ENCODE assay signal across 1 cellular context in the genomic region with DNA sequence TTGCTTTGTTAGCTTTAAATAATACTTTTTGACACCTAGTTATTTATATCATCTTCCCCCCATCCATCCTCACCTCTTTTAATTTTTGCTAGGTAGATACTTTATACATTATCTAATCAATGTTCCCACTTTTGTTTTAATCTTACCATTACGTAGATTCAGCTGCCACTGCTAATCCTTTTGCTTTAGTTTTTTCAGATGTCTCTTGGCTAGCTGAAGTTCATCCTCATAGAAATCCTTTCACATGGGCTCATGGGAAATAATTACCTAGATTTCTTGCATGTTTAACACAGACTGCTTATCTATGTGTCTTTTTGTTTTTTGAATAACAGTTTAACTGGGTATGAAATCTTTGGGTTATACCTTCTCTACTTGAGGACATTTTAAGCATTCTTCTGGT.
TF ChIP-seq lines count a peak whose summit lies in the region.

No MANE protein-coding gene starts in this region.

TF ChIP-seq in GM12878, 131 proteins besides CTCF, POLR2A, EP300 and RAD21 (continued from another document):
- TF ChIP-seq, protein P1, sequence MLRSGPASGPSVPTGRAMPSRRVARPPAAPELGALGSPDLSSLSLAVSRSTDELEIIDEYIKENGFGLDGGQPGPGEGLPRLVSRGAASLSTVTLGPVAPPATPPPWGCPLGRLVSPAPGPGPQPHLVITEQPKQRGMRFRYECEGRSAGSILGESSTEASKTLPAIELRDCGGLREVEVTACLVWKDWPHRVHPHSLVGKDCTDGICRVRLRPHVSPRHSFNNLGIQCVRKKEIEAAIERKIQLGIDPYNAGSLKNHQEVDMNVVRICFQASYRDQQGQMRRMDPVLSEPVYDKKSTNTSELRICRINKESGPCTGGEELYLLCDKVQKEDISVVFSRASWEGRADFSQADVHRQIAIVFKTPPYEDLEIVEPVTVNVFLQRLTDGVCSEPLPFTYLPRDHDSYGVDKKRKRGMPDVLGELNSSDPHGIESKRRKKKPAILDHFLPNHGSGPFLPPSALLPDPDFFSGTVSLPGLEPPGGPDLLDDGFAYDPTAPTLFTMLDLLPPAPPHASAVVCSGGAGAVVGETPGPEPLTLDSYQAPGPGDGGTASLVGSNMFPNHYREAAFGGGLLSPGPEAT (IDR thresholded peaks at IDR 0.05; ENCODE audit: low read depth), result no peak
- TF ChIP-seq MEF2B (IDR thresholded peaks at IDR 0.05; ENCODE audit: partially characterized antibody, poor library complexity, severe bottlenecking) (no peak), RUNX3 (IDR thresholded peaks at IDR 0.05; ENCODE audit: low read length) (no peak), YBX1 (IDR thresholded peaks at IDR 0.05) (no peak), ZZZ3 (IDR thresholded peaks at IDR 0.05; ENCODE audit: control insufficient read depth, insufficient read length, low read depth) (no peak), ZNF217 (IDR thresholded peaks at IDR 0.05) (no peak), EED (IDR thresholded peaks at IDR 0.05; ENCODE audit: low read depth) (no peak), LARP7 (IDR thresholded peaks at IDR 0.05) (no peak), KDM1A (IDR thresholded peaks at IDR 0.05; ENCODE audit: borderline replicate concordance) (no peak), MEF2A (IDR thresholded peaks at IDR 0.05; ENCODE audit: insufficient read depth, low read depth, low read length) (no peak), NRF1 (conservative IDR thresholded peaks at IDR 0.05; ENCODE audit: low read depth, low read length) (no peak), FOXM1 (IDR thresholded peaks at IDR 0.05; ENCODE audit: low read depth, low read length) (no peak)
- TF ChIP-seq, protein P2, sequence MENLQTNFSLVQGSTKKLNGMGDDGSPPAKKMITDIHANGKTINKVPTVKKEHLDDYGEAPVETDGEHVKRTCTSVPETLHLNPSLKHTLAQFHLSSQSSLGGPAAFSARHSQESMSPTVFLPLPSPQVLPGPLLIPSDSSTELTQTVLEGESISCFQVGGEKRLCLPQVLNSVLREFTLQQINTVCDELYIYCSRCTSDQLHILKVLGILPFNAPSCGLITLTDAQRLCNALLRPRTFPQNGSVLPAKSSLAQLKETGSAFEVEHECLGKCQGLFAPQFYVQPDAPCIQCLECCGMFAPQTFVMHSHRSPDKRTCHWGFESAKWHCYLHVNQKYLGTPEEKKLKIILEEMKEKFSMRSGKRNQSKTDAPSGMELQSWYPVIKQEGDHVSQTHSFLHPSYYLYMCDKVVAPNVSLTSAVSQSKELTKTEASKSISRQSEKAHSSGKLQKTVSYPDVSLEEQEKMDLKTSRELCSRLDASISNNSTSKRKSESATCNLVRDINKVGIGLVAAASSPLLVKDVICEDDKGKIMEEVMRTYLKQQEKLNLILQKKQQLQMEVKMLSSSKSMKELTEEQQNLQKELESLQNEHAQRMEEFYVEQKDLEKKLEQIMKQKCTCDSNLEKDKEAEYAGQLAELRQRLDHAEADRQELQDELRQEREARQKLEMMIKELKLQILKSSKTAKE (IDR thresholded peaks at IDR 0.05; ENCODE audit: low read depth, poor library complexity, severe bottlenecking), result no peak
- TF ChIP-seq, protein P3, sequence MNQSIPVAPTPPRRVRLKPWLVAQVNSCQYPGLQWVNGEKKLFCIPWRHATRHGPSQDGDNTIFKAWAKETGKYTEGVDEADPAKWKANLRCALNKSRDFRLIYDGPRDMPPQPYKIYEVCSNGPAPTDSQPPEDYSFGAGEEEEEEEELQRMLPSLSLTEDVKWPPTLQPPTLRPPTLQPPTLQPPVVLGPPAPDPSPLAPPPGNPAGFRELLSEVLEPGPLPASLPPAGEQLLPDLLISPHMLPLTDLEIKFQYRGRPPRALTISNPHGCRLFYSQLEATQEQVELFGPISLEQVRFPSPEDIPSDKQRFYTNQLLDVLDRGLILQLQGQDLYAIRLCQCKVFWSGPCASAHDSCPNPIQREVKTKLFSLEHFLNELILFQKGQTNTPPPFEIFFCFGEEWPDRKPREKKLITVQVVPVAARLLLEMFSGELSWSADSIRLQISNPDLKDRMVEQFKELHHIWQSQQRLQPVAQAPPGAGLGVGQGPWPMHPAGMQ (IDR thresholded peaks at IDR 0.05; ENCODE audit: borderline replicate concordance), result no peak
